Comparison of ENCODE assay signal across 10 cellular contexts in genomic region chr5:59058237-59058636, GRCh38.
"Had no signal": no experiment of that assay in that cellular context is flagged by ENCODE, and none has a peak within 500 bp of the region (broad histone marks: within the 10 kb centered on the region; RNA-seq: fewer than 3 reads in every experiment).

No MANE protein-coding gene starts in this region.

- H3K4me1 ChIP-seq: HAP-1 had no signal

- H3K27ac ChIP-seq: GM23248, HL-60 had no signal

- H3K4me3 ChIP-seq: GM23248, HAP-1, K562 had no signal

- ATAC-seq: HCT116, K562 had no signal

- H3K36me3 ChIP-seq: HAP-1 had no signal

- H3K9me3 ChIP-seq: HAP-1 had no signal

- FAIRE-seq: K562 had no signal

- DNase-seq: GM23248, GOT3, H7, HFFc6, IMR-90, KG1 had no signal
